ENCODE assay signal across 8 cellular contexts in the genomic region with DNA sequence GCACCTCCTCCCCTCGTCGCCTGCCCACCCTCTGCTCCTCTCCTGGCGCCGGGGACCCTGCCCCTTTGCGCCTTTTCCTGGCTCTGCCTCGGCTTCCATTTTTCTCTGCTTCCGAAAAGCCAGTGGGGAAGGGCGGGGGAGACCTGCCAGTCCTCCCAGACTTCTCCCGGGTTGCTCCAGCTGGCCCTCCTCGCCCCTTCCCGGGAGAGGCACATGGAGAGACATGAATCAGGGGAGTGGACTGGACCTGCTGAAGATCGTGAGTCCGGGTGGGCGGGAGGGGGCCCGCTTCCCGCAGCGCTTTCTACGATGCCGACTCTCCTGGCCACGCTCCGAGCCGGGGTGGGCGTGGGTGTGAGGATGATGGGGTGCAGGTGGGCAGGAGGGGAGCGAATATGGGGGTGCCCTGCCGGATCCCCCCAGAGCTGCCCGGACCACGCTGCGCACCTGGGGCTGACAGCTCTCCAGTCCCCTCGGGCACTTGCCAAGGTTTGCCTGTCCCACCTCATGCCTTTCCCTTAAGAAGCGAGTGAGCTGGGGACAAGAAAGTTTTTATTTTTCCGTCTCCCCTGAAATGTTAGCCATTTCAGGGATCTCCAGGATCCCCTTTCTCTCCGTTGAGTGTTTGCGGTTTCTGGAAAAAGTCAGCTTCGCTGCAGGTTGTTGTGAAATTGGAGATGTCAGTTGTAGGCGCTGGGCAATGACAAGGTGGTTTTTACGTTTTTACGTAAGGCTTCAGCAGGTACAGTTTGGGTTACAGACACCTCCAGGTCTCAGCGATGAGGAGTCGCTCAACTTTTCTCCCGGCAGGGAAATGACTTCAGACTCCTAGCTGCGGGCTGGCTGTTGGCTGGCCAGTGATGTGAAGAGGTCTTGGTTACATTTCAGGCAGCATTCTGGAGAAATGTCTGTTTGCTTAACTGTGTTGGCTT. TPM values are rescaled to one million over a fixed set of nuclear protein-coding genes. Genes with fewer than 3 reads are reported as not detected.
DNase-seq lines count a peak whose midpoint lies in the region; TF ChIP-seq lines count a peak whose summit lies in the region.

No MANE protein-coding gene starts in this region.

- 7 to 12% (median 8%) methylated on average over 39 to 41 of the region's 41 CpGs for WGBS in spleen, 5 donors

- H3K27ac ChIP-seq in spleen, result no peak overlapping the region
- no peak overlapping the region for H3K27ac ChIP-seq in RWPE1

- CTCF ChIA-PET in HEK293T (lab: Yijun Ruan, JAX) (no interaction called here), RWPE1 (lab: Yijun Ruan, JAX) (no interaction called here)

- H3K27me3 ChIP-seq in spleen (replicated peaks in 1 of 7), result peaks cover 0 to 44% (median 29%) of the 10 kb centered on the region in 7 donors

- H3K9me3 ChIP-seq in spleen, result no peaks in the 10 kb centered on the region

- TF ChIP-seq POLR2A in spleen (IDR thresholded peaks at IDR 0.05), result no peak

- H3K4me3 ChIP-seq in cardiac fibroblast (replicated peaks in 1 of 2; ENCODE audit: low read depth in 2 of 2, low read length in 2 of 2) (peak overlapping the region; percentile 56 to 71), spleen (peak overlapping the region in 7 of 8 donors; percentile 26 to 62 (median 34))

- POLR2A ChIA-PET in HEK293T (lab: Yijun Ruan, JAX), result no interaction called here
- POLR2A ChIA-PET in RWPE1 (lab: Yijun Ruan, JAX; ENCODE audit: low non-redundant PET), result interaction anchor here (0.6 kb wide), 1 partner anchor 11 kb away, joined by 3 read pairs; no protein-coding TSS in a partner anchor

- no peaks in the 10 kb centered on the region for H3K36me3 ChIP-seq in spleen

- peak; percentile 35 for DNase-seq in HEK293T (ENCODE audit: extremely low spot score)
- DNase-seq in cardiac fibroblast (ENCODE audit: low read depth in 2 of 2), result peak in 1 of 2 donors; percentile 16
- DNase-seq in islet precursor cell, result peak; percentile 57
- DNase-seq in spleen, result no peak
- DNase-seq in T-helper 2 cell, result no peak
- DNase-seq in RWPE1 (ENCODE audit: low spot score), result no peak
- DNase-seq in NK-92 treated with Interleukin-12 subunit alpha and Interleukin-12 subunit beta, amount 100 ng/mL, for 24 hours (lab: John Stamatoyannopoulos, UW), result no peak
- no peak for DNase-seq in NCI-H69 (lab: John Stamatoyannopoulos, UW)

- intact Hi-C loops in spleen (cut with DNase I; ENCODE audit: low total_unique reads), result no loop called here

- no peak for TF ChIP-seq CTCF in cardiac fibroblast (IDR thresholded peaks at IDR 0.05; ENCODE audit: low read depth, low read length)
- TF ChIP-seq CTCF in spleen (IDR thresholded peaks at IDR 0.05 in 8 of 11, conservative IDR thresholded peaks at IDR 0.05 in 3 of 11), result no peak
- no peak for TF ChIP-seq CTCF in RWPE1 (conservative IDR thresholded peaks at IDR 0.05; ENCODE audit: low read depth)

- peaks cover 0 to 18% (median 13%) of the 10 kb centered on the region in 6 donors for H3K4me1 ChIP-seq in spleen

TF ChIP-seq in HEK293T, 16 proteins besides CTCF, POLR2A, EP300 and RAD21:
- TF ChIP-seq NFRKB (IDR thresholded peaks at IDR 0.05) (no peak), BHLHE40 (IDR thresholded peaks at IDR 0.05; ENCODE audit: borderline replicate concordance) (no peak), L3MBTL2 (conservative IDR thresholded peaks at IDR 0.05) (peak; percentile 77), ARNT (IDR thresholded peaks at IDR 0.05) (no peak), TARDBP (IDR thresholded peaks at IDR 0.05) (no peak)
- TF ChIP-seq, protein P1, sequence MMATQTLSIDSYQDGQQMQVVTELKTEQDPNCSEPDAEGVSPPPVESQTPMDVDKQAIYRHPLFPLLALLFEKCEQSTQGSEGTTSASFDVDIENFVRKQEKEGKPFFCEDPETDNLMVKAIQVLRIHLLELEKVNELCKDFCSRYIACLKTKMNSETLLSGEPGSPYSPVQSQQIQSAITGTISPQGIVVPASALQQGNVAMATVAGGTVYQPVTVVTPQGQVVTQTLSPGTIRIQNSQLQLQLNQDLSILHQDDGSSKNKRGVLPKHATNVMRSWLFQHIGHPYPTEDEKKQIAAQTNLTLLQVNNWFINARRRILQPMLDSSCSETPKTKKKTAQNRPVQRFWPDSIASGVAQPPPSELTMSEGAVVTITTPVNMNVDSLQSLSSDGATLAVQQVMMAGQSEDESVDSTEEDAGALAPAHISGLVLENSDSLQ (IDR thresholded peaks at IDR 0.05), result no peak

RNA-seq across cellular contexts. Expression of gene CACNB2, which starts 1.0 kb away (rescaled TPM):
- total RNA-seq in spleen, result under 1 TPM in 6 of 7 donors, not detected in 1; 0.35 to 0.79 (median 0.50) TPM
- under 1 TPM; 0.17 to 0.35 (median 0.20) TPM for polyA plus RNA-seq in spleen

Comparison
In these comparisons a context has a peak if more than half of its experiments do, and no peak if none do; other contexts are left out.
1. DNase-seq: peak in HEK293T (single experiment) and islet precursor cell (single experiment); none in spleen (single experiment), T-helper 2 cell (0 of 5), RWPE1 (single experiment), NK-92 treated with Interleukin-12 subunit alpha and Interleukin-12 subunit beta, amount 100 ng/mL, for 24 hours (single experiment) and NCI-H69 (single experiment).